Comparison of ENCODE assay signal across 13 cellular contexts in genomic region chr4:120865985-120866384, GRCh38. TPM values are rescaled to one million over a fixed set of nuclear protein-coding genes. Genes with fewer than 3 reads are reported as not detected.
A peak's percentile ranks its signal among the peaks of the same experiment; 100 is the strongest.
DNase-seq lines count a peak whose midpoint lies in the region; ATAC-seq and TF ChIP-seq lines count a peak whose summit lies in the region.
"Had no signal": no experiment of that assay in that cellular context is flagged by ENCODE, and none has a peak within 500 bp of the region (broad histone marks: within the 10 kb centered on the region; RNA-seq: fewer than 3 reads in every experiment).

No MANE protein-coding gene starts in this region.

- no peaks in the 10 kb centered on the region for H3K4me1 ChIP-seq in Peyer's patch

- H3K27ac ChIP-seq in Peyer's patch, result no peak overlapping the region
- H3K27ac ChIP-seq: 22Rv1, dorsolateral prefrontal cortex, thoracic aorta had no signal

- peak; percentile 33 for DNase-seq in DMS 273 (lab: John Stamatoyannopoulos, UW; ENCODE audit: unreplicated experiment)
- DNase-seq in DMS 273 treated with DMSO at 0.1 percent for 48 hours (lab: John Stamatoyannopoulos, UW), result no peak
- peak; percentile 18 for DNase-seq in RPMI7951 (ENCODE audit: low read depth)
- peak; percentile 67 for DNase-seq in renal cortical epithelial cell (ENCODE audit: low read depth)
- DNase-seq in NCI-H526 treated with DMSO at 0.1 percent for 48 hours (lab: John Stamatoyannopoulos, UW), result no peak
- DNase-seq in Peyer's patch, result no peak
- DNase-seq: activated B cell treated with CpG ODN at 0.5 μM for 24 hours, GDM1 had no signal

- TF ChIP-seq POLR2A in Peyer's patch (IDR thresholded peaks at IDR 0.05), result no peak

- H3K9me3 ChIP-seq in Peyer's patch, result no peaks in the 10 kb centered on the region
- H3K9me3 ChIP-seq: thoracic aorta had no signal

- no peaks in the 10 kb centered on the region for H3K36me3 ChIP-seq in Peyer's patch
- H3K36me3 ChIP-seq: thoracic aorta had no signal

- TF ChIP-seq CTCF in Peyer's patch (IDR thresholded peaks at IDR 0.05), result no peak

- H3K27me3 ChIP-seq in Peyer's patch, result no peaks in the 10 kb centered on the region
- H3K27me3 ChIP-seq: dorsolateral prefrontal cortex had no signal

- ATAC-seq in HG03103 (IDR thresholded peaks at IDR 0.05; ENCODE audit: low read depth, unreplicated experiment) (peak; percentile 83), GM21619 (IDR thresholded peaks at IDR 0.05; ENCODE audit: unreplicated experiment) (no peak)

- H3K4me3 ChIP-seq in Peyer's patch, result no peak overlapping the region
- H3K4me3 ChIP-seq: dorsolateral prefrontal cortex, thoracic aorta had no signal

RNA-seq across cellular contexts. Expression of gene PRDM5, which starts 56.5 kb away (rescaled TPM):
- 10.8 and 11.4 TPM in 2 replicates for total RNA-seq in RPMI7951 (2014; rRNA removed; shearing (Covaris generic))
- total RNA-seq in renal cortical epithelial cell (8.9 and 9.8 TPM in 2 replicates), Peyer's patch (1 to 10 TPM; 3.9 to 9.9 (median 5.3) TPM)
- total RNA-seq: activated B cell treated with CpG ODN at 0.5 μM for 24 hours had no signal

Comparison
In these comparisons a context has a peak if more than half of its experiments do, and no peak if none do; other contexts are left out.
1. DNase-seq: peak in DMS 273 (single experiment), RPMI7951 (single experiment) and renal cortical epithelial cell (single experiment); none in DMS 273 treated with DMSO at 0.1 percent for 48 hours (single experiment), NCI-H526 treated with DMSO at 0.1 percent for 48 hours (single experiment) and Peyer's patch (0 of 3).